In the genomic region with DNA sequence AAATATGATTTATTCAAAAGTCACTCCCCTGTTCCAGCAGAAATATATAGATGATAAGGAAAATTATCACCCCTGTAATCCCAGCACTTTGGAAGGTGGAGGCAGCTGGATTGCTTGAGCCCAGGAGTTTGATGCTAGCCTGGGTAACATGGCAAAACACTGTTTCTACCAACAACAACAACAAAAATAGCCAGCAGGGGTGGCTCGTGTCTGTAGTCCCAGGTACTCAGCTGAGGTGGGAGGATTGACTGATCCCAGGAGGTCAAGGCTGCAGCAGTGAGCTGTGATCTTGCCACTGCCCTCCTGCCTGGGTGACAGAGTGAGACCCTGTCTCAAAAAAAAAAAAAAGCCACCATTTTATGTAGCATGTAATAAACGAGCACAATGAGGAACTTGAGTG, we compare ENCODE assay signal across 2 cellular contexts.
TF ChIP-seq lines count a peak whose summit lies in the region.

No MANE protein-coding gene starts in this region.

TF ChIP-seq in GM23338, 12 proteins besides CTCF, POLR2A, EP300 and RAD21:
- TF ChIP-seq ZNF114 (CRISPR knock-in tag; IDR thresholded peaks at IDR 0.05) (no peak), NANOG (IDR thresholded peaks at IDR 0.05; ENCODE audit: borderline replicate concordance) (no peak)
- TF ChIP-seq, protein P1, sequence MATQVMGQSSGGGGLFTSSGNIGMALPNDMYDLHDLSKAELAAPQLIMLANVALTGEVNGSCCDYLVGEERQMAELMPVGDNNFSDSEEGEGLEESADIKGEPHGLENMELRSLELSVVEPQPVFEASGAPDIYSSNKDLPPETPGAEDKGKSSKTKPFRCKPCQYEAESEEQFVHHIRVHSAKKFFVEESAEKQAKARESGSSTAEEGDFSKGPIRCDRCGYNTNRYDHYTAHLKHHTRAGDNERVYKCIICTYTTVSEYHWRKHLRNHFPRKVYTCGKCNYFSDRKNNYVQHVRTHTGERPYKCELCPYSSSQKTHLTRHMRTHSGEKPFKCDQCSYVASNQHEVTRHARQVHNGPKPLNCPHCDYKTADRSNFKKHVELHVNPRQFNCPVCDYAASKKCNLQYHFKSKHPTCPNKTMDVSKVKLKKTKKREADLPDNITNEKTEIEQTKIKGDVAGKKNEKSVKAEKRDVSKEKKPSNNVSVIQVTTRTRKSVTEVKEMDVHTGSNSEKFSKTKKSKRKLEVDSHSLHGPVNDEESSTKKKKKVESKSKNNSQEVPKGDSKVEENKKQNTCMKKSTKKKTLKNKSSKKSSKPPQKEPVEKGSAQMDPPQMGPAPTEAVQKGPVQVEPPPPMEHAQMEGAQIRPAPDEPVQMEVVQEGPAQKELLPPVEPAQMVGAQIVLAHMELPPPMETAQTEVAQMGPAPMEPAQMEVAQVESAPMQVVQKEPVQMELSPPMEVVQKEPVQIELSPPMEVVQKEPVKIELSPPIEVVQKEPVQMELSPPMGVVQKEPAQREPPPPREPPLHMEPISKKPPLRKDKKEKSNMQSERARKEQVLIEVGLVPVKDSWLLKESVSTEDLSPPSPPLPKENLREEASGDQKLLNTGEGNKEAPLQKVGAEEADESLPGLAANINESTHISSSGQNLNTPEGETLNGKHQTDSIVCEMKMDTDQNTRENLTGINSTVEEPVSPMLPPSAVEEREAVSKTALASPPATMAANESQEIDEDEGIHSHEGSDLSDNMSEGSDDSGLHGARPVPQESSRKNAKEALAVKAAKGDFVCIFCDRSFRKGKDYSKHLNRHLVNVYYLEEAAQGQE (IDR thresholded peaks at IDR 0.05; ENCODE audit: unreplicated experiment), result no peak

TF ChIP-seq in H1, 55 proteins besides CTCF, POLR2A, EP300 and RAD21:
- no peak for TF ChIP-seq CBX5 (IDR thresholded peaks at IDR 0.05; ENCODE audit: low read depth, low read length)
- no peak for TF ChIP-seq CTBP2 (IDR thresholded peaks at IDR 0.05; ENCODE audit: borderline replicate concordance, insufficient read depth, insufficient read length, low read length)
- no peak for TF ChIP-seq POLR2AphosphoS5 (IDR thresholded peaks at IDR 0.05; ENCODE audit: low read depth, low read length)
- TF ChIP-seq HDAC6 (IDR thresholded peaks at IDR 0.05; ENCODE audit: low read depth, low read length), result no peak
- TF ChIP-seq NRF1 (IDR thresholded peaks at IDR 0.05; ENCODE audit: low read depth, low read length), result no peak
- TF ChIP-seq, protein P2, sequence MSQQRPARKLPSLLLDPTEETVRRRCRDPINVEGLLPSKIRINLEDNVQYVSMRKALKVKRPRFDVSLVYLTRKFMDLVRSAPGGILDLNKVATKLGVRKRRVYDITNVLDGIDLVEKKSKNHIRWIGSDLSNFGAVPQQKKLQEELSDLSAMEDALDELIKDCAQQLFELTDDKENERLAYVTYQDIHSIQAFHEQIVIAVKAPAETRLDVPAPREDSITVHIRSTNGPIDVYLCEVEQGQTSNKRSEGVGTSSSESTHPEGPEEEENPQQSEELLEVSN (IDR thresholded peaks at IDR 0.05), result no peak
